9 cellular contexts compared by ENCODE assay signal in genomic region chr11:65439331-65440181, GRCh38. TPM values are rescaled to one million over a fixed set of nuclear protein-coding genes. Genes with fewer than 3 reads are reported as not detected.
A peak's percentile ranks its signal among the peaks of the same experiment; 100 is the strongest.
DNase-seq lines count a peak whose midpoint lies in the region; ATAC-seq and TF ChIP-seq lines count a peak whose summit lies in the region.
"Had no signal": no experiment of that assay in that cellular context is flagged by ENCODE, and none has a peak within 500 bp of the region (broad histone marks: within the 10 kb centered on the region; RNA-seq: fewer than 3 reads in every experiment).

No MANE protein-coding gene starts in this region.

- no peak overlapping the region for H3K4me3 ChIP-seq in CD8-positive, alpha-beta memory T cell (ENCODE audit: low read length)
- H3K4me3 ChIP-seq in PC-9 (no peak overlapping the region), coronary artery (peak overlapping the region; percentile 13), parathyroid adenoma (ENCODE audit: low read depth, low read length) (no peak overlapping the region), endodermal cell (ENCODE audit: low read length) (no peak overlapping the region)

- H3K9me3 Mint-ChIP-seq in CD8-positive, alpha-beta memory T cell: no peaks in the 10 kb centered on the region
- no peaks in the 10 kb centered on the region for H3K9me3 Mint-ChIP-seq in endodermal cell

- H4K20me1 ChIP-seq in PC-9 (ENCODE audit: insufficient read depth): peaks cover 85% of the 10 kb centered on the region

- no peak overlapping the region for H3K4me2 ChIP-seq in PC-9
- H3K4me2 ChIP-seq in parathyroid adenoma (ENCODE audit: low read length): no peak overlapping the region

- POLR2A ChIA-PET in CD8-positive, alpha-beta memory T cell (lab: Charles Lee): interaction anchor here (0.7 to 1.4 kb wide), 3 partner anchors 10 to 60 kb away, joined by 3 to 9 read pairs (median 4); partner anchors contain the start of gene MALAT1
- POLR2A ChIA-PET in PC-9 (lab: Charles Lee; ENCODE audit: unreplicated experiment): interaction anchor here (0.5 to 0.7 kb wide), 2 partner anchors 9 to 35 kb away, joined by 3 to 18 read pairs; no protein-coding TSS in a partner anchor

- H3K27me3 Mint-ChIP-seq in CD8-positive, alpha-beta memory T cell: no peaks in the 10 kb centered on the region
- H3K27me3 Mint-ChIP-seq in endodermal cell (ENCODE audit: insufficient read depth): no peaks in the 10 kb centered on the region

- ATAC-seq in GM18517 (IDR thresholded peaks at IDR 0.05; ENCODE audit: unreplicated experiment) (no peak), HG03095 (IDR thresholded peaks at IDR 0.05; ENCODE audit: unreplicated experiment) (no peak)

- peaks cover 72 to 90% (median 89%) of the 10 kb centered on the region in 3 donors for H3K4me1 Mint-ChIP-seq in CD8-positive, alpha-beta memory T cell
- H3K4me1 Mint-ChIP-seq in endodermal cell: peaks cover 2% of the 10 kb centered on the region

- peaks cover 23% of the 10 kb centered on the region for H3K36me3 ChIP-seq in CD8-positive, alpha-beta memory T cell (ENCODE audit: insufficient read depth, low read length)
- H3K36me3 ChIP-seq in PC-9 (ENCODE audit: low read depth) (peaks cover 54% of the 10 kb centered on the region), parathyroid adenoma (ENCODE audit: control insufficient read depth, insufficient read depth, low read length) (no peaks in the 10 kb centered on the region), endodermal cell (ENCODE audit: control insufficient read depth, insufficient read depth, low read length) (peaks cover 68% of the 10 kb centered on the region)

- no peaks in the 10 kb centered on the region for H3K27me3 ChIP-seq in CD8-positive, alpha-beta memory T cell (ENCODE audit: insufficient read depth, low read length, poor library complexity, severe bottlenecking)
- H3K27me3 ChIP-seq in PC-9 (ENCODE audit: insufficient read depth, low read depth) (no peaks in the 10 kb centered on the region), parathyroid adenoma (ENCODE audit: control insufficient read depth, insufficient read depth, low read length) (no peaks in the 10 kb centered on the region), endodermal cell (ENCODE audit: control insufficient read depth, insufficient read depth, low read length, poor library complexity, severe bottlenecking) (no peaks in the 10 kb centered on the region)

- H3K9ac ChIP-seq in parathyroid adenoma: no peak overlapping the region
- H3K9ac ChIP-seq in endodermal cell (ENCODE audit: extremely low read depth, low read length, poor library complexity, severe bottlenecking): no peak overlapping the region

- H3K4me3 Mint-ChIP-seq in CD8-positive, alpha-beta memory T cell: peak overlapping the region in 2 of 7 donors; percentile 36 to 44
- no peak overlapping the region for H3K4me3 Mint-ChIP-seq in endodermal cell

- peaks cover 16% of the 10 kb centered on the region for H3K4me1 ChIP-seq in CD8-positive, alpha-beta memory T cell (ENCODE audit: insufficient read depth, low read length)
- peaks cover 50% of the 10 kb centered on the region for H3K4me1 ChIP-seq in PC-9 (replicated peaks; ENCODE audit: insufficient read depth)
- H3K4me1 ChIP-seq in parathyroid adenoma: peaks cover 35% of the 10 kb centered on the region
- H3K4me1 ChIP-seq in endodermal cell (ENCODE audit: control insufficient read depth, insufficient read depth, low read length): no peaks in the 10 kb centered on the region

- TSS peak; percentile 7 for BruUV-seq in PC-9 (replicated peaks; lab: Mats Ljungman, UMichigan)

- peaks cover 81% of the 10 kb centered on the region for H3K79me2 ChIP-seq in PC-9 (ENCODE audit: low read depth)
- H3K79me2 ChIP-seq in parathyroid adenoma: peaks cover 17% of the 10 kb centered on the region

- peaks cover 98% of the 10 kb centered on the region for H3F3A ChIP-seq in PC-9 (ENCODE audit: insufficient read depth, low read depth)

- peak in 1 of 5 donors; percentile 23 for DNase-seq in CD8-positive, alpha-beta memory T cell
- DNase-seq in PC-9 (peak in 1 of 2 experiments; percentile 13), coronary artery (ENCODE audit: low spot score) (peak; percentile 57), CD1c-positive myeloid dendritic cell (ENCODE audit: extremely low spot score) (no peak), endodermal cell (no peak)
- DNase-seq: effector CD4-positive, alpha-beta T cell had no signal

- peak overlapping the region in 7 of 8 donors; percentile 41 to 86 (median 74) for H3K27ac Mint-ChIP-seq in CD8-positive, alpha-beta memory T cell
- no peak overlapping the region for H3K27ac Mint-ChIP-seq in endodermal cell

- H3K27ac ChIP-seq in CD8-positive, alpha-beta memory T cell (ENCODE audit: low read depth, low read length): no peak overlapping the region
- peak overlapping the region; percentile 7 for H3K27ac ChIP-seq in PC-9
- peak overlapping the region; percentile 28 to 64 for H3K27ac ChIP-seq in coronary artery
- peak overlapping the region; percentile 84 for H3K27ac ChIP-seq in parathyroid adenoma
- no peak overlapping the region for H3K27ac ChIP-seq in endodermal cell (ENCODE audit: low read depth, low read length)

- no peaks in the 10 kb centered on the region for H3K9me2 ChIP-seq in PC-9 (ENCODE audit: insufficient read depth)

- CTCF ChIA-PET in CD8-positive, alpha-beta memory T cell (lab: Charles Lee): no interaction called here
- CTCF ChIA-PET in PC-9 (lab: Charles Lee): interaction anchor here (0.6 kb wide), 1 partner anchor 72 kb away, joined by 3 read pairs; no protein-coding TSS in a partner anchor

- 91 to 96% methylated on average over 6 to 7 of the region's 7 CpGs for WGBS in endodermal cell (ENCODE audit: insufficient coverage in 1 of 2, insufficient read length in 1 of 2), 2 experiments

- H3K9me3 ChIP-seq in CD8-positive, alpha-beta memory T cell (ENCODE audit: low read length): no peaks in the 10 kb centered on the region
- H3K9me3 ChIP-seq in PC-9 (ENCODE audit: insufficient read depth, low read depth) (no peaks in the 10 kb centered on the region), parathyroid adenoma (ENCODE audit: control insufficient read depth, low read length) (no peaks in the 10 kb centered on the region), endodermal cell (ENCODE audit: control insufficient read depth, low read length) (no peaks in the 10 kb centered on the region)

- H3K36me3 Mint-ChIP-seq in CD8-positive, alpha-beta memory T cell: peaks cover 3 to 83% (median 22%) of the 10 kb centered on the region in 3 donors
- peaks cover 65% of the 10 kb centered on the region for H3K36me3 Mint-ChIP-seq in endodermal cell (ENCODE audit: low read depth)

- TF ChIP-seq CTCF in PC-9 (conservative IDR thresholded peaks at IDR 0.05) (no peak), coronary artery (IDR thresholded peaks at IDR 0.05) (no peak), parathyroid adenoma (IDR thresholded peaks at IDR 0.05) (no peak), endodermal cell (conservative IDR thresholded peaks at IDR 0.05) (no peak)

- intact Hi-C loops in PC-9 (cut with micrococcal nuclease; ENCODE audit: unreplicated experiment): no loop called here

- H2AFZ ChIP-seq in PC-9 (no peak overlapping the region), parathyroid adenoma (no peak overlapping the region)

RNA-seq across cellular contexts. Expression of gene NEAT1, which starts 17.0 kb away (rescaled TPM):
- total RNA-seq in CD8-positive, alpha-beta memory T cell: 100 to 1,000 TPM; 196 to 204 TPM
- 2.7 TPM for polyA plus RNA-seq in CD8-positive, alpha-beta memory T cell
- total RNA-seq in PC-9 (2021) (825 and 938 TPM in 2 replicates), endodermal cell (10 to 100 TPM; 61.3 to 85.2 TPM)
- 21.0 TPM for polyA plus RNA-seq in endodermal cell (2013, experiment 1 of 2)
- 14.2 TPM for polyA plus RNA-seq in endodermal cell (2013, experiment 2 of 2)

RNA-seq across cellular contexts. Expression of gene FRMD8, which starts 53.1 kb away (rescaled TPM):
- 10 to 100 TPM; 44.9 to 49.8 TPM for total RNA-seq in CD8-positive, alpha-beta memory T cell
- 60.6 TPM for polyA plus RNA-seq in CD8-positive, alpha-beta memory T cell
- 32.4 and 48.9 TPM in 2 replicates for total RNA-seq in PC-9 (2021)
- total RNA-seq in endodermal cell: 10 to 100 TPM; 27.4 to 29.6 TPM
- 10.8 TPM for polyA plus RNA-seq in endodermal cell (2013, experiment 1 of 2)
- 11.9 TPM for polyA plus RNA-seq in endodermal cell (2013, experiment 2 of 2)

RNA-seq across cellular contexts. Expression of gene SLC25A45, which starts 57.1 kb away (rescaled TPM):
- 10 to 100 TPM; 13.3 to 13.8 TPM for total RNA-seq in CD8-positive, alpha-beta memory T cell
- polyA plus RNA-seq in CD8-positive, alpha-beta memory T cell: 14.6 TPM
- total RNA-seq in PC-9 (2021): 9.5 and 9.8 TPM in 2 replicates
- total RNA-seq in endodermal cell: 1 to 10 TPM; 3.0 to 6.3 TPM
- 0.71 TPM for polyA plus RNA-seq in endodermal cell (2013, experiment 1 of 2)
- polyA plus RNA-seq in endodermal cell (2013, experiment 2 of 2): 0.50 TPM

RNA-seq across cellular contexts. Expression of gene MALAT1, which starts 59.3 kb away (rescaled TPM):
- total RNA-seq in CD8-positive, alpha-beta memory T cell: 1,000 to 10,000 TPM; 4,639 to 4,912 TPM
- 2,529 TPM for polyA plus RNA-seq in CD8-positive, alpha-beta memory T cell
- total RNA-seq in PC-9 (2021) (6,494 and 7,852 TPM in 2 replicates), endodermal cell (1,000 to 10,000 TPM; 5,233 to 6,894 TPM)
- polyA plus RNA-seq in endodermal cell (2013, experiment 1 of 2): 1,429 TPM
- polyA plus RNA-seq in endodermal cell (2013, experiment 2 of 2): 1,867 TPM

Comparison
In these comparisons a context has a peak if more than half of its experiments do, and no peak if none do; other contexts are left out.
1. H3K27ac ChIP-seq: peak in PC-9 (single experiment), coronary artery (2 of 2) and parathyroid adenoma (single experiment); none in CD8-positive, alpha-beta memory T cell (single experiment) and endodermal cell (single experiment).